In the genomic region with DNA sequence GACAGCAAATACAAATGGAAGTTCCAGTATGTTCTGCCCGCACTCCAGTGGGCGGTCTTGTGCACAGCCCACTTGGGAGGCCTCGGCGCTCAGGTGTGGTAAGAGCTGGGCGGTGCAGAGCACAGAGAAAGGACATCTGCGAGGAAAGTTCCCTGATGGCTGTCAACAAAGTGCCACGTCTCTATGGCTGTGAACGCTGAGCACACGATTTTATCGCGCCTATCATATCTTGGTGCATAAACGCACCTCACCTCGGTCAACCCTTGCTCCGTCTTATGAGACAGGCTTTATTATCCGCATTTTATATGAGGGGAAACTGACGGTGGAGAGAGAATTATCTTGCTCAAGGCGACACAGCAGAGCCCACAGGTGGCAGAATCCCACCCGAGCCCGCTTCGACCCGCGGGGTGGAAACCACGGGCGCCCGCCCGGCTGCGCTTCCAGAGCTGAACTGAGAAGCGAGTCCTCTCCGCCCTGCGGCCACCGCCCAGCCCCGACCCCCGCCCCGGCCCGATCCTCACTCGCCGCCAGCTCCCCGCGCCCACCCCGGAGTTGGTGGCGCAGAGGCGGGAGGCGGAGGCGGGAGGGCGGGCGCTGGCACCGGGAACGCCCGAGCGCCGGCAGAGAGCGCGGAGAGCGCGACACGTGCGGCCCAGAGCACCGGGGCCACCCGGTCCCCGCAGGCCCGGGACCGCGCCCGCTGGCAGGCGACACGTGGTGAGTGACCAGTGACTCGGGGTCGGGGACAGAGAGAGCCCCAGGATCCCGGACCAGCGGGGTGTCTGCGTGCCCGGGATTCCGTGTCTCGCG, we compare ENCODE assay signal across 8 cellular contexts. TPM values are rescaled to one million over a fixed set of nuclear protein-coding genes. Genes with fewer than 3 reads are reported as not detected.
A peak's percentile ranks its signal among the peaks of the same experiment; 100 is the strongest.
DNase-seq lines count a peak whose midpoint lies in the region; ATAC-seq, FAIRE-seq and TF ChIP-seq lines count a peak whose summit lies in the region.

A gene with protein sequence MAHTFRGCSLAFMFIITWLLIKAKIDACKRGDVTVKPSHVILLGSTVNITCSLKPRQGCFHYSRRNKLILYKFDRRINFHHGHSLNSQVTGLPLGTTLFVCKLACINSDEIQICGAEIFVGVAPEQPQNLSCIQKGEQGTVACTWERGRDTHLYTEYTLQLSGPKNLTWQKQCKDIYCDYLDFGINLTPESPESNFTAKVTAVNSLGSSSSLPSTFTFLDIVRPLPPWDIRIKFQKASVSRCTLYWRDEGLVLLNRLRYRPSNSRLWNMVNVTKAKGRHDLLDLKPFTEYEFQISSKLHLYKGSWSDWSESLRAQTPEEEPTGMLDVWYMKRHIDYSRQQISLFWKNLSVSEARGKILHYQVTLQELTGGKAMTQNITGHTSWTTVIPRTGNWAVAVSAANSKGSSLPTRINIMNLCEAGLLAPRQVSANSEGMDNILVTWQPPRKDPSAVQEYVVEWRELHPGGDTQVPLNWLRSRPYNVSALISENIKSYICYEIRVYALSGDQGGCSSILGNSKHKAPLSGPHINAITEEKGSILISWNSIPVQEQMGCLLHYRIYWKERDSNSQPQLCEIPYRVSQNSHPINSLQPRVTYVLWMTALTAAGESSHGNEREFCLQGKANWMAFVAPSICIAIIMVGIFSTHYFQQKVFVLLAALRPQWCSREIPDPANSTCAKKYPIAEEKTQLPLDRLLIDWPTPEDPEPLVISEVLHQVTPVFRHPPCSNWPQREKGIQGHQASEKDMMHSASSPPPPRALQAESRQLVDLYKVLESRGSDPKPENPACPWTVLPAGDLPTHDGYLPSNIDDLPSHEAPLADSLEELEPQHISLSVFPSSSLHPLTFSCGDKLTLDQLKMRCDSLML (plus strand): TSS at position 623 of the 810 bp plus-strand sequence. CDS start 12,496 bp downstream, outside the sequence.

- TF ChIP-seq CTCF in D721Med (IDR thresholded peaks at IDR 0.05; ENCODE audit: insufficient read depth, missing control alignments) (no peak), SK-N-SH (IDR thresholded peaks at IDR 0.05) (no peak), astrocyte (IDR thresholded peaks at IDR 0.05; ENCODE audit: insufficient read depth, low read depth, low read length) (no peak)

- H4K20me1 ChIP-seq in SK-N-SH (ENCODE audit: insufficient read depth) (no peaks in the 10 kb centered on the region), astrocyte (ENCODE audit: insufficient read depth, low read length) (no peaks in the 10 kb centered on the region)

- peak within 1 kb of the TSS; percentile 80 for H3K4me3 Mint-ChIP-seq in astrocyte (ENCODE audit: unreplicated experiment)

- POLR2A ChIA-PET in SK-N-SH (lab: Yijun Ruan, JAX), result no interaction called here

- TF ChIP-seq EP300 in SK-N-SH (IDR thresholded peaks at IDR 0.05; ENCODE audit: borderline replicate concordance in 1 of 2, low read depth in 1 of 2, low read length in 1 of 2), result no peak

- H3K4me1 ChIP-seq in SK-N-SH (ENCODE audit: control insufficient read depth in 1 of 2, insufficient read depth in 2 of 2, low read depth in 1 of 2, low read length in 1 of 2) (peaks cover 0 to 3% of the 10 kb centered on the region in 2 experiments; a peak in 1 of 4 replicates), astrocyte (ENCODE audit: insufficient read depth, low read length) (no peaks in the 10 kb centered on the region)

- no peaks in the 10 kb centered on the region for H3K36me3 Mint-ChIP-seq in astrocyte (ENCODE audit: low read depth, unreplicated experiment)

- H3K27ac ChIP-seq in SK-N-SH (ENCODE audit: low read depth in 2 of 2, low read length in 1 of 2) (no peak within 1 kb of the TSS), astrocyte (ENCODE audit: low read depth, low read length) (no peak within 1 kb of the TSS)

- no peaks in the 10 kb centered on the region for H3K9me3 ChIP-seq in SK-N-SH
- no peaks in the 10 kb centered on the region for H3K9me3 ChIP-seq in astrocyte (ENCODE audit: insufficient read depth, low read depth, low read length)

- peaks cover 22% of the 10 kb centered on the region for H3K27me3 Mint-ChIP-seq in astrocyte (ENCODE audit: low read depth, unreplicated experiment)

- H3K79me2 ChIP-seq in SK-N-SH (ENCODE audit: insufficient read depth), result no peaks in the 10 kb centered on the region
- H3K79me2 ChIP-seq in astrocyte (ENCODE audit: insufficient read depth, low read length), result no peaks in the 10 kb centered on the region

- no peak for TF ChIP-seq RAD21 in SK-N-SH (IDR thresholded peaks at IDR 0.05; ENCODE audit: low read length)

- peaks cover 2% of the 10 kb centered on the region for H3K9me3 Mint-ChIP-seq in astrocyte (ENCODE audit: unreplicated experiment)

- no peaks in the 10 kb centered on the region for H3K4me1 Mint-ChIP-seq in astrocyte (ENCODE audit: low read depth, unreplicated experiment)

- ATAC-seq in HG02610 (IDR thresholded peaks at IDR 0.05; ENCODE audit: unreplicated experiment), result peak; percentile 76
- ATAC-seq in left lobe of liver, result peak; percentile 71
- ATAC-seq in GM19463 (IDR thresholded peaks at IDR 0.05; ENCODE audit: unreplicated experiment), result no peak

- H3K36me3 ChIP-seq in SK-N-SH (replicated peaks in 1 of 2; ENCODE audit: control insufficient read depth in 1 of 2, insufficient read depth in 2 of 2, low read length in 1 of 2) (no peaks in the 10 kb centered on the region), astrocyte (ENCODE audit: insufficient read depth, low read length) (no peaks in the 10 kb centered on the region)

- no peaks in the 10 kb centered on the region for H3F3A ChIP-seq in SK-N-SH (replicated peaks; ENCODE audit: insufficient read depth)

- 18% methylated on average over 33 of the region's 75 CpGs for WGBS in SK-N-SH (ENCODE audit: low lambda C conversion rate)

- H3K4me3 ChIP-seq in SK-N-SH (ENCODE audit: low read depth in 2 of 2, low read length in 1 of 2), result peak within 1 kb of the TSS in 1 of 2 experiments; percentile 39; a peak in 2 of 4 replicates
- H3K4me3 ChIP-seq in astrocyte (ENCODE audit: insufficient read depth, low read depth, low read length), result peak within 1 kb of the TSS; percentile 51

- peaks cover 6% of the 10 kb centered on the region; the same call in 1 of the 2 replicates for H3K27me3 ChIP-seq in SK-N-SH (ENCODE audit: insufficient read depth)
- peaks cover 13% of the 10 kb centered on the region for H3K27me3 ChIP-seq in astrocyte (ENCODE audit: insufficient read depth, low read length)

- DNase-seq in D721Med (ENCODE audit: insufficient read length, low spot score) (peak; percentile 22), SK-N-SH (peak; percentile 85), astrocyte (ENCODE audit: low read depth) (no peak), left lobe of liver (ENCODE audit: low spot score) (no peak), GOT3 (lab: John Stamatoyannopoulos, UW) (no peak)
- DNase-seq in stimulated activated CD4-positive, alpha-beta T cell treated with anti-CD3 and anti-CD28 coated beads, TNF-alpha, amount 100 ng/mL, for 4 hours (ENCODE audit: low read depth in 3 of 3), result peak in 2 of 3 experiments; percentile 21 to 29

- CTCF ChIA-PET in SK-N-SH (lab: Yijun Ruan, JAX), result no interaction called here

- FAIRE-seq in D721Med (lab: Jason Lieb, UNC) (no peak), astrocyte (lab: Jason Lieb, UNC) (no peak)

- no peak within 1 kb of the TSS for H3K9ac ChIP-seq in SK-N-SH
- peak within 1 kb of the TSS; percentile 30 for H3K9ac ChIP-seq in astrocyte (ENCODE audit: low read length)

- H3K9me2 ChIP-seq in SK-N-SH, result no peaks in the 10 kb centered on the region

- peak within 1 kb of the TSS; percentile 65; the same call in 1 of the 2 replicates for H3K4me2 ChIP-seq in SK-N-SH
- peak within 1 kb of the TSS; percentile 87 for H3K4me2 ChIP-seq in astrocyte (ENCODE audit: low read length)

- no peak within 1 kb of the TSS for H3K27ac Mint-ChIP-seq in astrocyte (ENCODE audit: unreplicated experiment)

- H2AFZ ChIP-seq in SK-N-SH (ENCODE audit: low read depth) (no peak within 1 kb of the TSS), astrocyte (ENCODE audit: low read depth, low read length) (peak within 1 kb of the TSS; percentile 79)

TF ChIP-seq in SK-N-SH, 30 proteins besides CTCF, POLR2A, EP300 and RAD21 (continues in another document):
- TF ChIP-seq SMC3 (IDR thresholded peaks at IDR 0.05; ENCODE audit: low read depth, low read length) (no peak), ELF1 (IDR thresholded peaks at IDR 0.05) (no peak), IRF3 (IDR thresholded peaks at IDR 0.05; ENCODE audit: low read depth, low read length) (no peak), POLR2AphosphoS5 (IDR thresholded peaks at IDR 0.05; ENCODE audit: low read depth, low read length) (no peak), GATA2 (CRISPR knock-in tag; IDR thresholded peaks at IDR 0.05) (no peak), NRF1 (IDR thresholded peaks at IDR 0.05; ENCODE audit: low read depth, low read length) (no peak)
- TF ChIP-seq, protein P1, sequence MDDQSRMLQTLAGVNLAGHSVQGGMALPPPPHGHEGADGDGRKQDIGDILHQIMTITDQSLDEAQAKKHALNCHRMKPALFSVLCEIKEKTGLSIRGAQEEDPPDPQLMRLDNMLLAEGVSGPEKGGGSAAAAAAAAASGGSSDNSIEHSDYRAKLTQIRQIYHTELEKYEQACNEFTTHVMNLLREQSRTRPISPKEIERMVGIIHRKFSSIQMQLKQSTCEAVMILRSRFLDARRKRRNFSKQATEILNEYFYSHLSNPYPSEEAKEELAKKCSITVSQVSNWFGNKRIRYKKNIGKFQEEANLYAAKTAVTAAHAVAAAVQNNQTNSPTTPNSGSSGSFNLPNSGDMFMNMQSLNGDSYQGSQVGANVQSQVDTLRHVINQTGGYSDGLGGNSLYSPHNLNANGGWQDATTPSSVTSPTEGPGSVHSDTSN (IDR thresholded peaks at IDR 0.05), result no peak

RNA-seq across cellular contexts. Expression of the gene that starts here (rescaled TPM):
- polyA plus RNA-seq in SK-N-SH (2012; rRNA removed), result not detected in 2 replicates
- polyA plus RNA-seq in SK-N-SH (2012; cell fraction: cytosol; rRNA removed), result under 0.01 and 0.03 TPM in 2 replicates
- polyA plus RNA-seq in SK-N-SH (2012; cell fraction: nucleus; rRNA removed), result not detected in 2 replicates
- total RNA-seq in astrocyte, result 0.11 TPM in 1 of 2 replicates, not detected in the other
- 0.43 TPM for total RNA-seq in left lobe of liver

Comparison
In these comparisons a context has a peak if more than half of its experiments do, and no peak if none do; other contexts are left out.
1. Peak in DNase-seq and H3K4me2 ChIP-seq in SK-N-SH; RNA of the gene not detected or under 1 TPM.
2. Peak in ATAC-seq in left lobe of liver; RNA of the gene not detected or under 1 TPM.
3. DNase-seq: peak in D721Med (single experiment) and stimulated activated CD4-positive, alpha-beta T cell treated with anti-CD3 and anti-CD28 coated beads, TNF-alpha, amount 100 ng/mL, for 4 hours (2 of 3); none in astrocyte (single experiment), left lobe of liver (single experiment) and GOT3 (single experiment).